ENCODE assay signal across 8 cellular contexts in genomic region chr7:25565949-25566348, GRCh38.
DNase-seq lines count a peak whose midpoint lies in the region; ATAC-seq and TF ChIP-seq lines count a peak whose summit lies in the region.

No MANE protein-coding gene starts in this region.

- peaks cover 8% of the 10 kb centered on the region for H3K4me1 Mint-ChIP-seq in activated naive CD4-positive, alpha-beta T cell treated with anti-CD3 and anti-CD28 coated beads, Interleukin-2, amount 50 U/mL, for 24 hours

- TF ChIP-seq CTCF in DOHH2 (IDR thresholded peaks at IDR 0.05; ENCODE audit: low read depth, low read length, poor library complexity, severe bottlenecking): peak; percentile 100
- TF ChIP-seq CTCF in Loucy (conservative IDR thresholded peaks at IDR 0.05; ENCODE audit: low read length): peak; percentile 100
- peak; percentile 100 for TF ChIP-seq CTCF in psoas muscle (IDR thresholded peaks at IDR 0.05)
- TF ChIP-seq CTCF in vagina (IDR thresholded peaks at IDR 0.05): peak; percentile 96 to 99 (median 99)

- H3K9me3 ChIP-seq in DOHH2 (ENCODE audit: control insufficient read depth, insufficient read depth, low read length) (no peaks in the 10 kb centered on the region), Loucy (ENCODE audit: insufficient read depth, low read depth, low read length) (no peaks in the 10 kb centered on the region), psoas muscle (no peaks in the 10 kb centered on the region), vagina (no peaks in the 10 kb centered on the region)

- no peaks in the 10 kb centered on the region for H3K27me3 Mint-ChIP-seq in activated naive CD4-positive, alpha-beta T cell treated with anti-CD3 and anti-CD28 coated beads, Interleukin-2, amount 50 U/mL, for 24 hours

- DNase-seq in SK-N-DZ (ENCODE audit: low spot score) (peak; percentile 76), glomerular visceral epithelial cell (ENCODE audit: extremely low spot score) (peak; percentile 74), psoas muscle (peak; percentile 17 to 64), vagina (ENCODE audit: extremely low spot score in 2 of 2) (no peak)

- H3K9me2 ChIP-seq in DOHH2 (replicated peaks; ENCODE audit: control insufficient read depth, low read length): no peaks in the 10 kb centered on the region
- no peaks in the 10 kb centered on the region for H3K9me2 ChIP-seq in Loucy (replicated peaks; ENCODE audit: low read depth, low read length)

- WGBS in psoas muscle, 3 donors: 0 to 1% (median 1%) methylated on average over 7 of the region's 7 CpGs

- H3K27ac Mint-ChIP-seq in activated naive CD4-positive, alpha-beta T cell treated with anti-CD3 and anti-CD28 coated beads, Interleukin-2, amount 50 U/mL, for 24 hours: no peak overlapping the region

- H3K79me2 ChIP-seq in DOHH2 (ENCODE audit: control insufficient read depth, low read length): no peaks in the 10 kb centered on the region
- no peaks in the 10 kb centered on the region for H3K79me2 ChIP-seq in Loucy (ENCODE audit: insufficient read depth, low read length)

- H3K27ac ChIP-seq in DOHH2 (ENCODE audit: low read depth, low read length): no peak overlapping the region
- H3K27ac ChIP-seq in psoas muscle: no peak overlapping the region
- H3K27ac ChIP-seq in vagina: no peak overlapping the region

- no peaks in the 10 kb centered on the region for H3F3A ChIP-seq in DOHH2 (ENCODE audit: control insufficient read depth, insufficient read depth)
- H3F3A ChIP-seq in Loucy (ENCODE audit: low read depth): no peaks in the 10 kb centered on the region

- H3K9me3 Mint-ChIP-seq in activated naive CD4-positive, alpha-beta T cell treated with anti-CD3 and anti-CD28 coated beads, Interleukin-2, amount 50 U/mL, for 24 hours: no peaks in the 10 kb centered on the region

- intact Hi-C loops in psoas muscle (cut with DNase I): loop anchor here (1.0 to 10.0 kb wide), 6 partner anchors 174 to 1599 kb away; partner anchors contain the start of gene HOXA9 (in 1 of the 2)
- intact Hi-C loops in vagina (cut with DNase I): loop anchor here (5.0 kb wide), 2 partner anchors 174 to 304 kb away; no protein-coding TSS in a partner anchor

- ATAC-seq in psoas muscle (peak in 3 of 4 donors; percentile 64 to 80 (median 70)), HG02885 (IDR thresholded peaks at IDR 0.05; ENCODE audit: poor library complexity, unreplicated experiment) (no peak)

- TF ChIP-seq POLR2A in vagina (IDR thresholded peaks at IDR 0.05): no peak

- peak overlapping the region; percentile 70 for H2AFZ ChIP-seq in Loucy (ENCODE audit: low read length)

- H3K36me3 ChIP-seq in DOHH2 (ENCODE audit: control insufficient read depth, low read length) (no peaks in the 10 kb centered on the region), Loucy (ENCODE audit: insufficient read depth, low read length) (no peaks in the 10 kb centered on the region), psoas muscle (ENCODE audit: insufficient read depth in 1 of 2, low read depth in 1 of 2) (no peaks in the 10 kb centered on the region), vagina (no peaks in the 10 kb centered on the region)

- H3K4me2 ChIP-seq in DOHH2 (ENCODE audit: low read length) (0 out of 2 replicates have a peak overlapping the region, but pooled peaks have one; percentile 7), Loucy (ENCODE audit: low read depth, low read length, poor library complexity, severe bottlenecking) (peak overlapping the region; percentile 55)

- H3K4me3 ChIP-seq in DOHH2 (ENCODE audit: low read length) (no peak overlapping the region), Loucy (ENCODE audit: low read length, poor library complexity, severe bottlenecking) (peak overlapping the region; percentile 55), psoas muscle (peak overlapping the region; percentile 22), vagina (no peak overlapping the region)

- H3K4me3 Mint-ChIP-seq in activated naive CD4-positive, alpha-beta T cell treated with anti-CD3 and anti-CD28 coated beads, Interleukin-2, amount 50 U/mL, for 24 hours: peak overlapping the region; percentile 67

- H3K36me3 Mint-ChIP-seq in activated naive CD4-positive, alpha-beta T cell treated with anti-CD3 and anti-CD28 coated beads, Interleukin-2, amount 50 U/mL, for 24 hours: no peaks in the 10 kb centered on the region

- peaks cover 6% of the 10 kb centered on the region; the same call in 1 of the 2 replicates for H3K27me3 ChIP-seq in DOHH2 (ENCODE audit: control insufficient read depth, low read length)
- no peaks in the 10 kb centered on the region for H3K27me3 ChIP-seq in Loucy (ENCODE audit: insufficient read depth, low read length, poor library complexity, severe bottlenecking)
- H3K27me3 ChIP-seq in psoas muscle (ENCODE audit: insufficient read depth in 3 of 3, low read length in 2 of 3): no peaks in the 10 kb centered on the region
- H3K27me3 ChIP-seq in vagina: no peaks in the 10 kb centered on the region

- no peaks in the 10 kb centered on the region for H4K20me1 ChIP-seq in DOHH2 (ENCODE audit: control insufficient read depth, insufficient read depth, low read depth, low read length)
- H4K20me1 ChIP-seq in Loucy (ENCODE audit: insufficient read depth, low read length, poor library complexity, severe bottlenecking): no peaks in the 10 kb centered on the region

- peak overlapping the region; percentile 49 for H3K9ac ChIP-seq in Loucy (ENCODE audit: low read depth, low read length, poor library complexity, severe bottlenecking)

- H3K4me1 ChIP-seq in DOHH2 (ENCODE audit: control insufficient read depth, low read length) (no peaks in the 10 kb centered on the region; the same call in 1 of the 2 replicates), Loucy (ENCODE audit: insufficient read depth, low read length, poor library complexity, severe bottlenecking) (no peaks in the 10 kb centered on the region), psoas muscle (peaks cover 18% of the 10 kb centered on the region), vagina (no peaks in the 10 kb centered on the region)

Comparison
In these comparisons a context has a peak if more than half of its experiments do, and no peak if none do; other contexts are left out.
1. H3K4me3 ChIP-seq: peak in Loucy (single experiment) and psoas muscle (single experiment); none in DOHH2 (single experiment) and vagina (0 of 2).
2. DNase-seq: peak in SK-N-DZ (single experiment), glomerular visceral epithelial cell (single experiment) and psoas muscle (2 of 2); none in vagina (0 of 2).
3. Peak in every context shown above with its lines, with median percentiles within 50 percentile points of each other: CTCF ChIP-seq.